In the genomic region with DNA sequence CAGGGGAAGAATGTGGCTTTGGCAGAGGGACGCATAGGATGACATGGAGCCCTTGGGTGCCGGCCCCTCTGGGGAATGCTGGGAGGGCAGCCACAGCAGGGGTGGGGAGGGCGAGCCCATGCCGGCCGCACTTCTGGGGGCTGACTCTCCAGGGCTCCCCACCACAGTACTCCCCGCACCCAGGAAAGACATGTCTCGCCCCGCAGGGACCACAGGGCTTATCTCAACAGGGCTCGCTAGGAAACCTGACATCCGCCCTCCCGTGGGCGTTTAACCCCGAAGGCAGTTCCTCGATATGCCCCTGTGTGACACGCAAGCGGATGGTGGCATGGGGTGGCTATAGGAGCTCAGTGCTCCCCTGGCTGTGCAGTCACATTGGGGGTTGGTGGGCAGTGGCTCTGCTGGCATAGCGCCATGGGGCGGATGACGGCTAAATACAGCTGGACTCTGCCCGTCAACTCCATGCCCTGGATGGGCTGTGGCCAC, we compare ENCODE assay signal across 19 cellular contexts.
"Had no signal": no experiment of that assay in that cellular context is flagged by ENCODE, and none has a peak within 500 bp of the region (broad histone marks: within the 10 kb centered on the region; RNA-seq: fewer than 3 reads in every experiment).

No MANE protein-coding gene starts in this region.

- H3K27me3 Mint-ChIP-seq: activated CD4-positive, alpha-beta memory T cell treated with anti-CD3 and anti-CD28 coated beads, Interleukin-2, amount 10 ng/mL, durations not matched to agents 7 days and 5 days; T-cell had no signal

- H3K9me3 Mint-ChIP-seq: activated CD4-positive, alpha-beta memory T cell treated with anti-CD3 and anti-CD28 coated beads, Interleukin-2, amount 10 ng/mL, durations not matched to agents 7 days and 5 days; stimulated activated naive CD8-positive, alpha-beta T cell treated with anti-CD3 and anti-CD28 coated beads, Interleukin-15, Interleukin-2, amounts not matched to agents 100 ng/mL and 50 ng/mL, for 24 hours; T-cell had no signal

- H3K36me3 ChIP-seq: ascending aorta, breast epithelium, esophagus muscularis mucosa, heart right ventricle, suprapubic skin had no signal

- H3K27me3 ChIP-seq: ascending aorta, breast epithelium, esophagus muscularis mucosa, heart right ventricle, suprapubic skin had no signal

- H3K4me3 Mint-ChIP-seq: activated CD4-positive, alpha-beta memory T cell treated with anti-CD3 and anti-CD28 coated beads, Interleukin-2, amount 10 ng/mL, durations not matched to agents 7 days and 5 days; nephron progenitor cell; stimulated activated naive CD8-positive, alpha-beta T cell treated with anti-CD3 and anti-CD28 coated beads, Interleukin-15, Interleukin-2, amounts not matched to agents 100 ng/mL and 50 ng/mL, for 24 hours; T-cell had no signal

- DNase-seq: activated CD4-positive, alpha-beta memory T cell treated with anti-CD3 and anti-CD28 coated beads, Interleukin-2, amount 10 ng/mL, durations not matched to agents 7 days and 5 days; activated CD4-positive, alpha-beta T cell treated with anti-CD3 and anti-CD28 coated beads for 48 hours; activated CD4-positive, CD25-positive, alpha-beta regulatory T cell; activated effector memory CD4-positive, alpha-beta T cell treated with anti-CD3 and anti-CD28 coated beads, Interleukin-2, amount 50 U/mL, for 16 hours; activated naive CD4-positive, alpha-beta T cell treated with anti-CD3 and anti-CD28 coated beads, Interleukin-2, amount 50 U/mL, for 16 hours; activated T-cell treated with anti-CD3 and anti-CD28 coated beads, Interleukin-2, amount 50 U/mL, for 48 hours; cerebellar nuclear complex; effector memory CD4-positive, alpha-beta T cell; heart right ventricle; mesendoderm; nephron progenitor cell; occipital lobe; T-cell; trophoblast cell had no signal

- H3K4me3 ChIP-seq: ascending aorta, breast epithelium, esophagus muscularis mucosa, heart right ventricle, suprapubic skin had no signal

- H3K27ac ChIP-seq: ascending aorta, breast epithelium, esophagus muscularis mucosa, heart right ventricle, suprapubic skin had no signal

- H3K27ac Mint-ChIP-seq: activated CD4-positive, alpha-beta memory T cell treated with anti-CD3 and anti-CD28 coated beads, Interleukin-2, amount 10 ng/mL, durations not matched to agents 7 days and 5 days; nephron progenitor cell; stimulated activated naive CD8-positive, alpha-beta T cell treated with anti-CD3 and anti-CD28 coated beads, Interleukin-15, Interleukin-2, amounts not matched to agents 100 ng/mL and 50 ng/mL, for 24 hours; T-cell had no signal

- H3K9me3 ChIP-seq: ascending aorta, breast epithelium, esophagus muscularis mucosa, heart right ventricle, suprapubic skin had no signal

- H3K4me1 ChIP-seq: ascending aorta, breast epithelium, heart right ventricle had no signal
